ENCODE assay signal across 8 cellular contexts in the genomic region with DNA sequence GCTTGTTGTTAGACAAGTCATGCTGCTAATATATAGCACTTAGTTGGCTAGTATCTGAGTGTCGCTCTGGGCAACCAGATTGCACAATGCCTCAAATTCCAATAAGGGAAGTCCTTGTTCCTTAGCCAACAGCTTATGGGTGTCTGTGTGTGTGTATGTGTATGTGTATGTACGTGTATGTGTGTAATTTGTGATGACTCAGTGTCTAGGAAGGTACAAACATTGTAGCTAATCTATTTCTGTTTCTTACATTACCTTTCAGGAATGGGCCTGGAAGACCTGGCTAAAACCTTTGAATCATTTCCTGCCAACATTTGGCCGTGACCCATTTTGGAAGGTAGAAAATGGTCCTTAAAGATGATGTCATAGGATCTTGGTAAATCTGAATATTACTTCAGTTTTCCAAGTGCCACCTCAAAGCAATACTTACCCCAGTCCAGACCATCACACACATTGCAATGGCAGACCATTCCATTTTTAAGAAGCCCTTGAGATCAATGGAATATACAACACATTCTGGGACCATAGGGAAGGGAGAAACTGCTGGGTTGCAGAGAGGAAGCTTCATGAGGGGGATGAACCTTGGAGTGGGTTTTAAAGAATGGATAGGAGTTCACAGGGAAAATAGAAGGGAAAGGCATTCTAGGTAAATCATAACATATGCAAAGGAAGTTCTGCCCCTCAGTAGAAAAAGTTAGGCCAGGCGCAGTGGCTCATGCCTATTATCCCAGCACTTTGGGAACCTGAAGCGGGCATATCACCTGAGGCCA. TPM values are rescaled to one million over a fixed set of nuclear protein-coding genes. Genes with fewer than 3 reads are reported as not detected.
DNase-seq lines count a peak whose midpoint lies in the region; ATAC-seq, FAIRE-seq and TF ChIP-seq lines count a peak whose summit lies in the region.

No MANE protein-coding gene starts in this region.

- H3K27me3 Mint-ChIP-seq in activated naive CD4-positive, alpha-beta T cell treated with anti-CD3 and anti-CD28 coated beads, Interleukin-2, amount 10 ng/mL, durations not matched to agents 7 days and 5 days: no peaks in the 10 kb centered on the region
- H3K27me3 Mint-ChIP-seq in astrocyte (ENCODE audit: low read depth, unreplicated experiment): no peaks in the 10 kb centered on the region
- no peaks in the 10 kb centered on the region for H3K27me3 Mint-ChIP-seq in activated CD4-positive, alpha-beta T cell treated with anti-CD3 and anti-CD28 coated beads for 36 hours

- peak overlapping the region; percentile 59 for H3K4me2 ChIP-seq in astrocyte (ENCODE audit: low read length)
- peak overlapping the region; percentile 66 for H3K4me2 ChIP-seq in keratinocyte (ENCODE audit: control insufficient read depth, extremely low read depth, insufficient read depth, low read depth, low read length)

- no peak for ATAC-seq in activated CD4-positive, alpha-beta T cell treated with anti-CD3 and anti-CD28 coated beads for 36 hours
- no peak for ATAC-seq in HG03442 (IDR thresholded peaks at IDR 0.05; ENCODE audit: unreplicated experiment)

- H3K9me3 Mint-ChIP-seq in activated naive CD4-positive, alpha-beta T cell treated with anti-CD3 and anti-CD28 coated beads, Interleukin-2, amount 10 ng/mL, durations not matched to agents 7 days and 5 days: no peaks in the 10 kb centered on the region
- H3K9me3 Mint-ChIP-seq in astrocyte (ENCODE audit: unreplicated experiment): no peaks in the 10 kb centered on the region
- H3K9me3 Mint-ChIP-seq in activated CD4-positive, alpha-beta T cell treated with anti-CD3 and anti-CD28 coated beads for 36 hours (ENCODE audit: low read depth): no peaks in the 10 kb centered on the region

- H3K4me1 ChIP-seq in astrocyte (ENCODE audit: insufficient read depth, low read length): peaks cover 70% of the 10 kb centered on the region
- H3K4me1 ChIP-seq in keratinocyte (ENCODE audit: control insufficient read depth, extremely low read depth, insufficient read depth, low read length): peaks cover 46% of the 10 kb centered on the region
- peaks cover 13 to 78% (median 48%) of the 10 kb centered on the region in 5 donors for H3K4me1 ChIP-seq in subcutaneous abdominal adipose tissue (ENCODE audit: control insufficient read depth in 5 of 5, insufficient read depth in 5 of 5, low read length in 5 of 5)

- H2AFZ ChIP-seq in astrocyte (ENCODE audit: low read depth, low read length) (no peak overlapping the region), keratinocyte (ENCODE audit: control insufficient read depth, low read length) (no peak overlapping the region)

- no peak overlapping the region for H3K4me3 ChIP-seq in astrocyte (ENCODE audit: insufficient read depth, low read depth, low read length)
- peak overlapping the region in 1 of 3 experiments; percentile 5 for H3K4me3 ChIP-seq in keratinocyte (ENCODE audit: control insufficient read depth in 2 of 3, extremely low read depth in 1 of 3, insufficient read depth in 2 of 3, low read depth in 1 of 3, low read length in 3 of 3)
- H3K4me3 ChIP-seq in subcutaneous abdominal adipose tissue (ENCODE audit: low read depth in 1 of 5, low read length in 5 of 5): no peak overlapping the region

- no peaks in the 10 kb centered on the region for H3K9me1 ChIP-seq in keratinocyte (ENCODE audit: control insufficient read depth, extremely low read depth, insufficient read depth, low read length)

- H3K36me3 Mint-ChIP-seq in activated naive CD4-positive, alpha-beta T cell treated with anti-CD3 and anti-CD28 coated beads, Interleukin-2, amount 10 ng/mL, durations not matched to agents 7 days and 5 days: peaks cover 79% of the 10 kb centered on the region
- peaks cover 16% of the 10 kb centered on the region for H3K36me3 Mint-ChIP-seq in astrocyte (ENCODE audit: low read depth, unreplicated experiment)
- peaks cover 43% of the 10 kb centered on the region for H3K36me3 Mint-ChIP-seq in activated CD4-positive, alpha-beta T cell treated with anti-CD3 and anti-CD28 coated beads for 36 hours (ENCODE audit: low read depth)

- peaks cover 69% of the 10 kb centered on the region for H3K4me1 Mint-ChIP-seq in activated naive CD4-positive, alpha-beta T cell treated with anti-CD3 and anti-CD28 coated beads, Interleukin-2, amount 10 ng/mL, durations not matched to agents 7 days and 5 days
- peaks cover 73% of the 10 kb centered on the region for H3K4me1 Mint-ChIP-seq in astrocyte (ENCODE audit: low read depth, unreplicated experiment)
- peaks cover 48% of the 10 kb centered on the region for H3K4me1 Mint-ChIP-seq in activated CD4-positive, alpha-beta T cell treated with anti-CD3 and anti-CD28 coated beads for 36 hours

- H3K36me3 ChIP-seq in astrocyte (ENCODE audit: insufficient read depth, low read length) (peaks cover 28% of the 10 kb centered on the region), keratinocyte (ENCODE audit: control insufficient read depth in 2 of 2, extremely low read depth in 1 of 2, insufficient read depth in 2 of 2, low read length in 2 of 2) (no peaks in the 10 kb centered on the region), subcutaneous abdominal adipose tissue (ENCODE audit: control insufficient read depth in 5 of 5, insufficient read depth in 5 of 5, low read length in 5 of 5) (peaks cover 7 to 54% (median 31%) of the 10 kb centered on the region in 5 donors)

- dilution Hi-C loops in keratinocyte (cut with MboI; ENCODE audit: extremely low pct_ligation_motif_present, low sequenced_read_pairs): no loop called here

- CTCF ChIA-PET in activated naive CD4-positive, alpha-beta T cell treated with anti-CD3 and anti-CD28 coated beads, Interleukin-2, amount 10 ng/mL, durations not matched to agents 7 days and 5 days (lab: Charles Lee): interaction anchor here (0.7 kb wide), 1 partner anchor 289 kb away, joined by 3 read pairs; no protein-coding TSS in a partner anchor
- CTCF ChIA-PET in activated CD4-positive, alpha-beta T cell treated with anti-CD3 and anti-CD28 coated beads for 36 hours (lab: Charles Lee): interaction anchor here (0.5 to 0.7 kb wide), 3 partner anchors 16 to 369 kb away, joined by 3 to 4 read pairs (median 4); no protein-coding TSS in a partner anchor

- peak; percentile 99 for FAIRE-seq in astrocyte (lab: Jason Lieb, UNC)
- peak; percentile 94 for FAIRE-seq in keratinocyte (lab: Jason Lieb, UNC)

- TF ChIP-seq CTCF in astrocyte (IDR thresholded peaks at IDR 0.05; ENCODE audit: insufficient read depth, low read depth, low read length) (no peak), keratinocyte (optimal IDR thresholded peaks at IDR 0.05 in 1 of 3, IDR thresholded peaks at IDR 0.05 in 1 of 3, conservative IDR thresholded peaks at IDR 0.05 in 1 of 3; ENCODE audit: extremely low read depth in 1 of 3, insufficient read depth in 2 of 3, low read length in 3 of 3) (no peak)

- no peaks in the 10 kb centered on the region for H3K27me3 ChIP-seq in astrocyte (ENCODE audit: insufficient read depth, low read length)
- no peaks in the 10 kb centered on the region for H3K27me3 ChIP-seq in keratinocyte (ENCODE audit: control insufficient read depth, extremely low read depth, insufficient read depth, low read length)
- no peaks in the 10 kb centered on the region for H3K27me3 ChIP-seq in subcutaneous abdominal adipose tissue (ENCODE audit: control insufficient read depth in 5 of 5, insufficient read depth in 4 of 5, low read length in 5 of 5)

- H3K9ac ChIP-seq in astrocyte (ENCODE audit: low read length) (peak overlapping the region; percentile 83), keratinocyte (ENCODE audit: control insufficient read depth, extremely low read depth, insufficient read depth, low read length) (peak overlapping the region; percentile 59), subcutaneous abdominal adipose tissue (ENCODE audit: low read length in 5 of 5) (peak overlapping the region in 1 of 5 donors; percentile 7)

- intact Hi-C loops in activated CD4-positive, alpha-beta T cell treated with anti-CD3 and anti-CD28 coated beads for 36 hours (cut with DNase I, micrococcal nuclease): no loop called here

- POLR2A ChIA-PET in activated CD4-positive, alpha-beta T cell treated with anti-CD3 and anti-CD28 coated beads for 36 hours (lab: Charles Lee): no interaction called here

- DNase-seq in activated naive CD4-positive, alpha-beta T cell treated with anti-CD3 and anti-CD28 coated beads, Interleukin-2, amount 10 ng/mL, durations not matched to agents 7 days and 5 days: no peak
- DNase-seq in activated naive CD4-positive, alpha-beta T cell treated with Interleukin-2 at 50 U/mL for 16 hours: no peak
- DNase-seq in astrocyte (ENCODE audit: low read depth) (peak; percentile 100), keratinocyte (ENCODE audit: low read depth, low spot score) (peak; percentile 96), NCI-H1436 treated with DMSO at 0.1 percent for 48 hours (lab: John Stamatoyannopoulos, UW) (no peak)
- no peak for DNase-seq in activated CD4-positive, alpha-beta T cell treated with anti-CD3 and anti-CD28 coated beads for 36 hours

- no peak overlapping the region for H3K4me3 Mint-ChIP-seq in activated naive CD4-positive, alpha-beta T cell treated with anti-CD3 and anti-CD28 coated beads, Interleukin-2, amount 10 ng/mL, durations not matched to agents 7 days and 5 days
- H3K4me3 Mint-ChIP-seq in astrocyte (ENCODE audit: unreplicated experiment): peak overlapping the region; percentile 69
- H3K4me3 Mint-ChIP-seq in activated CD4-positive, alpha-beta T cell treated with anti-CD3 and anti-CD28 coated beads for 36 hours: no peak overlapping the region

- H4K20me1 ChIP-seq in astrocyte (ENCODE audit: insufficient read depth, low read length): no peaks in the 10 kb centered on the region
- H4K20me1 ChIP-seq in keratinocyte (ENCODE audit: control insufficient read depth, extremely low read depth, insufficient read depth, low read length): no peaks in the 10 kb centered on the region

- peak overlapping the region; percentile 39 for H3K27ac Mint-ChIP-seq in activated naive CD4-positive, alpha-beta T cell treated with anti-CD3 and anti-CD28 coated beads, Interleukin-2, amount 10 ng/mL, durations not matched to agents 7 days and 5 days
- H3K27ac Mint-ChIP-seq in astrocyte (ENCODE audit: unreplicated experiment): peak overlapping the region; percentile 98
- H3K27ac Mint-ChIP-seq in activated CD4-positive, alpha-beta T cell treated with anti-CD3 and anti-CD28 coated beads for 36 hours: no peak overlapping the region

- H3K27ac ChIP-seq in astrocyte (ENCODE audit: low read depth, low read length) (peak overlapping the region; percentile 98), keratinocyte (ENCODE audit: control insufficient read depth, insufficient read depth, low read length) (peak overlapping the region; percentile 84), subcutaneous abdominal adipose tissue (ENCODE audit: low read depth, low read length) (peak overlapping the region; percentile 89)

- peaks cover 83% of the 10 kb centered on the region for H3K79me2 ChIP-seq in astrocyte (ENCODE audit: insufficient read depth, low read length)
- H3K79me2 ChIP-seq in keratinocyte (ENCODE audit: control insufficient read depth, insufficient read depth, low read length): no peaks in the 10 kb centered on the region

- H3K9me3 ChIP-seq in astrocyte (ENCODE audit: insufficient read depth, low read depth, low read length) (no peaks in the 10 kb centered on the region), keratinocyte (ENCODE audit: control insufficient read depth, low read depth, low read length) (no peaks in the 10 kb centered on the region), subcutaneous abdominal adipose tissue (ENCODE audit: control insufficient read depth in 5 of 5, low read length in 5 of 5) (no peaks in the 10 kb centered on the region)

RNA-seq across cellular contexts. Expression of a gene that starts 25.1 kb away (rescaled TPM):
- total RNA-seq in astrocyte: 37.3 and 39.6 TPM in 2 replicates
- 3.3 to 4.3 TPM (median 4.1 TPM) in 3 replicates for polyA plus RNA-seq in keratinocyte
- 3.2 TPM for polyA plus RNA-seq in keratinocyte (2011; ENCODE audit: low read depth)
- polyA plus RNA-seq in keratinocyte (2011; cell fraction: cytosol; rRNA removed): 2.6 and 3.2 TPM in 2 replicates
- 7.6 and 10.8 TPM in 2 replicates for polyA plus RNA-seq in keratinocyte (2011; cell fraction: nucleus; rRNA removed)
- 2.7 and 3.5 TPM in 2 replicates for polyA plus RNA-seq in keratinocyte (2012; ENCODE audit: low replicate concordance)
- 6.8 to 8.7 TPM (median 8.4 TPM) in 3 replicates for polyA minus RNA-seq in keratinocyte
- 4.4 TPM for polyA minus RNA-seq in keratinocyte (2011; cell fraction: cytosol; rRNA and poly(A)+ RNA removed)
- 8.1 and 19.7 TPM in 2 replicates for polyA minus RNA-seq in keratinocyte (2011; cell fraction: nucleus; rRNA and poly(A)+ RNA removed)
- 10 to 100 TPM; 23.6 to 27.3 TPM for total RNA-seq in activated CD4-positive, alpha-beta T cell treated with anti-CD3 and anti-CD28 coated beads for 36 hours

Comparison
In these comparisons a context has a peak if more than half of its experiments do, and no peak if none do; other contexts are left out.
1. DNase-seq: peak in astrocyte (single experiment) and keratinocyte (single experiment); none in activated naive CD4-positive, alpha-beta T cell treated with anti-CD3 and anti-CD28 coated beads, Interleukin-2, amount 10 ng/mL, durations not matched to agents 7 days and 5 days (single experiment), activated naive CD4-positive, alpha-beta T cell treated with Interleukin-2 at 50 U/mL for 16 hours (single experiment), activated CD4-positive, alpha-beta T cell treated with anti-CD3 and anti-CD28 coated beads for 36 hours (single experiment) and NCI-H1436 treated with DMSO at 0.1 percent for 48 hours (single experiment).
2. Peak in every context shown above with its lines, with median percentiles within 50 percentile points of each other: H3K27ac ChIP-seq.